Comparison of ENCODE assay signal across 20 cellular contexts in the genomic region with DNA sequence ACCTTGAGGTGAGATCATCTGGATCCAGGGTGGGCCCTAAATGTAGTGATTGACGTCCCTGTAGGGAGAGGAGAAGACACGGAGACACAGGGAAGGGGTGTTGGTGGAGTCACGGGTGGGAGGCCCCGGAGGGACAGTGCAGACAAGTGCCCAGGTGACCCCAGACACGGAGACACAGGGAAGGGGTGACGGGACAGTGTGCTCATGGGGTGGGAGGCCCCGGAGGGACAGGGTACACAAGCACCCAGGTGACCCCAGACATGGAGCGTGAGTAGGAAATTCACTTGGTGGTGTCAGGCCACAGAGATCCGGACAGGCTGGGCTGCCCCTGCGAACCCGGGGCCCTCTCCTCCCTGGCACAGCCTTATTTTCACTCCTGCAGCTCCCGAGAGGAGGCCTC.
"Had no signal": no experiment of that assay in that cellular context is flagged by ENCODE, and none has a peak within 500 bp of the region (broad histone marks: within the 10 kb centered on the region; RNA-seq: fewer than 3 reads in every experiment).

No MANE protein-coding gene starts in this region.

- H3K4me1 Mint-ChIP-seq: T-cell had no signal

- H3K27ac Mint-ChIP-seq: activated CD4-positive, alpha-beta memory T cell treated with anti-CD3 and anti-CD28 coated beads for 36 hours; dendritic cell treated with granulocyte-macrophage colony-stimulating factor and Interleukin-4, amounts not matched to agents 40 ng/mL and 50 ng/mL, for 4 days; T-cell; WTC11 had no signal

- H3K27ac ChIP-seq: ascending aorta, hepatocyte, neutrophil, pancreas, right lobe of liver, transverse colon had no signal

- H3K9me3 Mint-ChIP-seq: activated CD4-positive, alpha-beta memory T cell treated with anti-CD3 and anti-CD28 coated beads for 36 hours; dendritic cell treated with granulocyte-macrophage colony-stimulating factor and Interleukin-4, amounts not matched to agents 40 ng/mL and 50 ng/mL, for 4 days; T-cell had no signal

- H3K27me3 ChIP-seq: ascending aorta, hepatocyte, neutrophil, pancreas, right lobe of liver, transverse colon had no signal

- H3K36me3 ChIP-seq: ascending aorta, neutrophil, pancreas, right lobe of liver, transverse colon had no signal

- H3K9me3 ChIP-seq: ascending aorta, neutrophil, pancreas, right lobe of liver, SK-N-SH, transverse colon had no signal

- H3K27me3 Mint-ChIP-seq: activated CD4-positive, alpha-beta memory T cell treated with anti-CD3 and anti-CD28 coated beads for 36 hours; dendritic cell treated with granulocyte-macrophage colony-stimulating factor and Interleukin-4, amounts not matched to agents 40 ng/mL and 50 ng/mL, for 4 days had no signal

- DNase-seq: activated CD4-positive, alpha-beta memory T cell treated with anti-CD3 and anti-CD28 coated beads for 36 hours; activated CD4-positive, alpha-beta T cell treated with anti-CD3 and anti-CD28 coated beads for 4 hours; activated naive CD4-positive, alpha-beta T cell; effector CD8-positive, alpha-beta T cell; foreskin fibroblast; left cardiac atrium; midbrain; pancreas; SK-N-SH; stimulated activated CD4-positive, alpha-beta T cell treated with anti-CD3 and anti-CD28 coated beads, Interleukin-4, amount 100 ng/mL, for 4 hours; stimulated activated naive CD4-positive, alpha-beta T cell; substantia nigra; T-cell; transverse colon had no signal

- H3K4me1 ChIP-seq: ascending aorta, pancreas, right lobe of liver had no signal

- ATAC-seq: T-cell, WTC11 had no signal

- H3K4me3 ChIP-seq: ascending aorta, hepatocyte, pancreas, right lobe of liver, transverse colon had no signal

- H3K4me3 Mint-ChIP-seq: activated CD4-positive, alpha-beta memory T cell treated with anti-CD3 and anti-CD28 coated beads for 36 hours; dendritic cell treated with granulocyte-macrophage colony-stimulating factor and Interleukin-4, amounts not matched to agents 40 ng/mL and 50 ng/mL, for 4 days; T-cell; WTC11 had no signal
